25 cellular contexts compared by ENCODE assay signal in the genomic region with DNA sequence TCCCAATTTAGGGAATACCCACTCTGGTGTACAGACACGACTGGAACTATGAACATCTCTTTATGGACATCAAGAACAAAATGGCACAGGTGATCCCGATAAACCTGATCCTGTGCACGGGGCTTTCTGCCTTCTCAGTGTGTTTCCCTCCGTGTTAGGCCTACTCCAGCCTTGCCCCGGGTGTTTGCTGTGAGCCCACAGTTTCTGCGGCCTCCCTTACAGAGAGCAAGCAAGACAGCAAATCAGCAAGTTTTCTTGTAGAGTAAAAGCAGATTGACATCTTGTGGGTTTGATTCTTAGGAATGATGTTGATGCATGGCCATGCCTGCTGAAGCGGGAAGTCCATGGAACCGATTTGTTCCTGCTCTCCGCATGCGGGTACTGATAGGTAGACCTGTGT.
"Had no signal": no experiment of that assay in that cellular context is flagged by ENCODE, and none has a peak within 500 bp of the region (broad histone marks: within the 10 kb centered on the region; RNA-seq: fewer than 3 reads in every experiment).

No MANE protein-coding gene starts in this region.

- H3K27ac Mint-ChIP-seq: activated CD4-positive, alpha-beta memory T cell treated with anti-CD3 and anti-CD28 coated beads for 36 hours; activated naive CD8-positive, alpha-beta T cell treated with anti-CD3 and anti-CD28 coated beads, Interleukin-2, amount 10 ng/mL, durations not matched to agents 7 days and 5 days; stimulated activated naive B cell treated with anti-CD40 and anti-IgM and Interleukin-4, amounts not matched to agents 10 μg/mL and 1 μg/mL and 100 μg/mL, for 72 hours had no signal

- H3K4me3 Mint-ChIP-seq: activated CD4-positive, alpha-beta memory T cell treated with anti-CD3 and anti-CD28 coated beads for 36 hours; activated naive CD8-positive, alpha-beta T cell treated with anti-CD3 and anti-CD28 coated beads, Interleukin-2, amount 10 ng/mL, durations not matched to agents 7 days and 5 days; stimulated activated naive B cell treated with anti-CD40 and anti-IgM and Interleukin-4, amounts not matched to agents 10 μg/mL and 1 μg/mL and 100 μg/mL, for 72 hours had no signal

- H3K27me3 Mint-ChIP-seq: activated CD4-positive, alpha-beta memory T cell treated with anti-CD3 and anti-CD28 coated beads for 36 hours; activated naive CD8-positive, alpha-beta T cell treated with anti-CD3 and anti-CD28 coated beads, Interleukin-2, amount 10 ng/mL, durations not matched to agents 7 days and 5 days; naive thymus-derived CD8-positive, alpha-beta T cell; stimulated activated naive B cell treated with anti-CD40 and anti-IgM and Interleukin-4, amounts not matched to agents 10 μg/mL and 1 μg/mL and 100 μg/mL, for 72 hours had no signal

- ATAC-seq: gastrocnemius medialis; naive thymus-derived CD8-positive, alpha-beta T cell; psoas muscle; stimulated activated naive B cell treated with anti-CD40 and anti-IgM and Interleukin-4, amounts not matched to agents 10 μg/mL and 1 μg/mL and 100 μg/mL, for 72 hours had no signal

- H3K27ac ChIP-seq: brain microvascular endothelial cell, gastrocnemius medialis, hepatocyte, psoas muscle, sigmoid colon, stomach, thyroid gland, upper lobe of right lung had no signal

- H3K4me1 Mint-ChIP-seq: stimulated activated naive B cell treated with anti-CD40 and anti-IgM and Interleukin-4, amounts not matched to agents 10 μg/mL and 1 μg/mL and 100 μg/mL, for 72 hours had no signal

- H3K4me3 ChIP-seq: gastrocnemius medialis, hepatocyte, psoas muscle, sigmoid colon, stomach, thyroid gland, upper lobe of right lung had no signal

- H3K9me3 Mint-ChIP-seq: activated CD4-positive, alpha-beta memory T cell treated with anti-CD3 and anti-CD28 coated beads for 36 hours; activated naive CD8-positive, alpha-beta T cell treated with anti-CD3 and anti-CD28 coated beads, Interleukin-2, amount 10 ng/mL, durations not matched to agents 7 days and 5 days; naive thymus-derived CD8-positive, alpha-beta T cell; stimulated activated naive B cell treated with anti-CD40 and anti-IgM and Interleukin-4, amounts not matched to agents 10 μg/mL and 1 μg/mL and 100 μg/mL, for 72 hours had no signal

- DNase-seq: activated CD4-positive, alpha-beta memory T cell treated with anti-CD3 and anti-CD28 coated beads for 36 hours; activated CD4-positive, alpha-beta T cell treated with anti-CD3 and anti-CD28 coated beads for 48 hours; activated CD8-positive, alpha-beta memory T cell treated with anti-CD3 and anti-CD28 coated beads, Interleukin-2, amount 50 U/mL, for 48 hours; activated effector memory CD4-positive, alpha-beta T cell treated with Interleukin-2 at 50 U/mL for 16 hours; activated naive CD4-positive, alpha-beta T cell treated with Interleukin-2 at 50 U/mL for 16 hours; activated naive CD8-positive, alpha-beta T cell treated with anti-CD3 and anti-CD28 coated beads, Interleukin-2, amount 10 ng/mL, durations not matched to agents 7 days and 5 days; amniotic stem cell; brain microvascular endothelial cell; caudate nucleus; effector CD8-positive, alpha-beta T cell; gastrocnemius medialis; islet precursor cell; mammary epithelial cell; midbrain; naive thymus-derived CD8-positive, alpha-beta T cell; psoas muscle; sigmoid colon; small intestine; stimulated activated CD4-positive, alpha-beta T cell treated with anti-CD3 and anti-CD28 coated beads, Interleukin-4, amount 100 ng/mL, for 24 hours; stimulated activated naive B cell treated with anti-CD40 and anti-IgM and Interleukin-4, amounts not matched to agents 10 μg/mL and 1 μg/mL and 100 μg/mL, for 72 hours; stomach; T-helper 1 cell; thyroid gland; upper lobe of right lung had no signal
